In the genomic region with DNA sequence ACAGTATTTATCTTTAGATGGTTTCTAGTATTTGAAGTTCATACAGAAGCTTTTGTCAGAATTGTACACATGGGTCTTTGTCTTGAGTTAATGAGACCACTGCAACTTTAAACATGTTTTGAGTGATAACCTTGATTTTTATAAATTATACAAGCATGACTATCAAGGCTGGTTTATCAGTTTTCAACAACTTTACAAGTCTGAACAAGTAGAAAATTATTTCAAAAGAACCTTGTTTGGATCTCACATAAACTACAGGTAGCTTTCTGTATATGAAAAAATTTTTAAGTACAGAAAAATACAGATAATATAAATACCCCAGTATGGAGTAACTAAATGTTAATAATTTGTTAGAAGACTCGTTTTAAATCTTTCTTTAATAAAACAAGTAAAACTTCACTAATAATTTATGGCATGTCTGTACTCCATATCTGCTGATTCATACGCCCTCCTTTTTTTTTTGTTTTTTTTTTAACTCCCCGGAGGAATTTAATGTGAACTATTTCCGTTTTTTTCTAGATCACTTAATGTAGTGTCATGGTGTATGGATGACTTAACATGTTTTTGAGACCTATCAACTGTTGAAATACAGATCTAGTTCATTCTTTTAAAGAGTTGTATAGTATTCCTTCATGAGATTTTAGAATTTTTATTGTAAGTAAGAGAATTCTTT, we compare ENCODE assay signal across 11 cellular contexts. TPM values are rescaled to one million over a fixed set of nuclear protein-coding genes. Genes with fewer than 3 reads are reported as not detected.
DNase-seq lines count a peak whose midpoint lies in the region; ATAC-seq and TF ChIP-seq lines count a peak whose summit lies in the region.
"Had no signal": no experiment of that assay in that cellular context is flagged by ENCODE, and none has a peak within 500 bp of the region (broad histone marks: within the 10 kb centered on the region; RNA-seq: fewer than 3 reads in every experiment).

No MANE protein-coding gene starts in this region.

- 10 to 22% methylated on average over 4 of the region's 4 CpGs for WGBS in body of pancreas, 2 donors

- no peak overlapping the region for H3K4me3 Mint-ChIP-seq in natural killer cell

- TF ChIP-seq POLR2A in body of pancreas (IDR thresholded peaks at IDR 0.05) (no peak), vagina (IDR thresholded peaks at IDR 0.05) (no peak)

- no peaks in the 10 kb centered on the region for H3K9me3 ChIP-seq in body of pancreas
- no peaks in the 10 kb centered on the region for H3K9me3 ChIP-seq in vagina
- H3K9me3 ChIP-seq: heart left ventricle had no signal

- peak overlapping the region; percentile 82 to 88 for H3K27ac Mint-ChIP-seq in natural killer cell

- H3K36me3 ChIP-seq in body of pancreas (replicated peaks in 1 of 2; ENCODE audit: insufficient read depth in 1 of 2, low read depth in 2 of 2) (no peaks in the 10 kb centered on the region), vagina (no peaks in the 10 kb centered on the region)
- H3K36me3 ChIP-seq: heart left ventricle had no signal

- H3K36me3 Mint-ChIP-seq in natural killer cell, result no peaks in the 10 kb centered on the region

- H3K9me3 Mint-ChIP-seq in natural killer cell, result no peaks in the 10 kb centered on the region

- H3K4me1 Mint-ChIP-seq in natural killer cell, result peaks cover 28 to 37% of the 10 kb centered on the region in 2 donors

- no peaks in the 10 kb centered on the region for H3K27me3 ChIP-seq in body of pancreas
- H3K27me3 ChIP-seq in vagina, result no peaks in the 10 kb centered on the region
- H3K27me3 ChIP-seq: heart left ventricle had no signal

- H3K4me1 ChIP-seq in body of pancreas (peaks cover 53% of the 10 kb centered on the region), vagina (peaks cover 64% of the 10 kb centered on the region)

- H3K27me3 Mint-ChIP-seq in natural killer cell (ENCODE audit: low read depth in 2 of 2), result no peaks in the 10 kb centered on the region

- intact Hi-C loops in body of pancreas (cut with DNase I) (no loop called here), natural killer cell (cut with micrococcal nuclease) (no loop called here), vagina (cut with DNase I) (no loop called here)

- no peak for TF ChIP-seq CTCF in body of pancreas (IDR thresholded peaks at IDR 0.05)
- TF ChIP-seq CTCF in natural killer cell (IDR thresholded peaks at IDR 0.05), result no peak
- no peak for TF ChIP-seq CTCF in vagina (IDR thresholded peaks at IDR 0.05)

- ATAC-seq in body of pancreas (no peak), natural killer cell (peak in 1 of 3 donors; percentile 27)

- DNase-seq in ELR (ENCODE audit: low read depth) (peak; percentile 65), NOMO-1 (lab: John Stamatoyannopoulos, UW; ENCODE audit: unreplicated experiment in 2 of 2) (peak; percentile 19 to 64), body of pancreas (no peak), natural killer cell (no peak), midbrain (lab: John Stamatoyannopoulos, UW) (no peak), nucleus accumbens (lab: John Stamatoyannopoulos, UW) (no peak), AG08396 (ENCODE audit: low spot score) (no peak), vagina (ENCODE audit: extremely low spot score in 2 of 2) (no peak)
- DNase-seq: amygdala, heart left ventricle, NCI-H2171 had no signal

- no peak overlapping the region for H3K4me3 ChIP-seq in body of pancreas
- no peak overlapping the region for H3K4me3 ChIP-seq in vagina
- H3K4me3 ChIP-seq: heart left ventricle had no signal

- H3K27ac ChIP-seq in body of pancreas, result peak overlapping the region in 3 of 4 donors; percentile 53 to 84 (median 61)
- no peak overlapping the region for H3K27ac ChIP-seq in vagina

RNA-seq across cellular contexts. Expression of gene VAPB, which starts 18.3 kb away (rescaled TPM):
- total RNA-seq in body of pancreas (10 to 100 TPM; 10.5 to 11.9 TPM), natural killer cell (10 to 100 TPM; 20.3 to 23.1 (median 21.3) TPM), vagina (21.6 TPM)

Comparison
In these comparisons a context has a peak if more than half of its experiments do, and no peak if none do; other contexts are left out.
1. DNase-seq: peak in ELR (single experiment) and NOMO-1 (2 of 2); none in body of pancreas (0 of 4), natural killer cell (single experiment), midbrain (single experiment), nucleus accumbens (0 of 56), AG08396 (single experiment) and vagina (0 of 2).